2 cellular contexts compared by ENCODE assay signal in the genomic region with DNA sequence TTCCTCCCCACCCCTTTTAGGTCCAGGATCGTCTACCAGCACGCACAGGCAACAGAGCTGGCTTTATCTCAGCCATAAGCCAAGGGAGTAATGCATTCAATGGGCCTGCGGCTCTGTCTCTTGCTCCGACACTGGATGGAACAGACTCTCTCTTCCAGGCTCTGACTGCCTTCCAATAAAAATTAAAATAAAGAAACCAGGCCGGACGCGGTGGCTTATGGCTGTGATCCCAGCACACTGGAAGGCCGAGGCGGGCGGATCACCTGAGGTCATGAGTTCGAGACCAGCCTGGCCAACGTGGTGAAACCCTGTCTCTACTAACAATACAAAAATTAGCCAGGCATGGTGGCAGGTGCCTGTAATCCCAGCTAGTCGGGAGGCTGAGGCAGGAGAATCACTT. TPM values are rescaled to one million over a fixed set of nuclear protein-coding genes. Genes with fewer than 3 reads are reported as not detected.
"Had no signal": no experiment of that assay in that cellular context is flagged by ENCODE, and none has a peak within 500 bp of the region (broad histone marks: within the 10 kb centered on the region; RNA-seq: fewer than 3 reads in every experiment).

No MANE protein-coding gene starts in this region.

RNA-seq across cellular contexts. Expression of a gene that starts 4.1 kb away (rescaled TPM):
- total RNA-seq: mononuclear cell had no signal
- polyA plus RNA-seq: immature natural killer cell had no signal
